Comparison of ENCODE assay signal across 1 cellular context in the genomic region with DNA sequence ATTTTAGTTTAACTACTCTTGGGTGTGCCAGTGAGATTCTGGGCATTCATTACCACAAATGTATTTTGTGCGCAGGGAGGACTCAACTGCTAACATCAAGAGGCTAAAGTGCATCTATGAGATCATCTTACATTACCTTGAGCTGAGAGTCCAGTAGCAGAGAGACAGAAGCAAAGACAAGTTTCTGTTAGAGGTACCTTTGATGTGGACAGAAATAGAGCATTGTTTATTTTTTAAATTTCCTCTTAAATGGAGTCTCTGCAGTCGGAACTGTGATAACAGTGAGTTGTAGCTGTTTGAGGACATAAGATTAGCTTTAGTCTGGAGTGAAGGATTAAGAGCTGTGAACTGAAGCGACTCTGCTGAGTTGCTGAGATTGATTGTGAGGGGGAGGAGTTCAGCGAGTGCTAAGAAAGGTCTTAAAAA.
TF ChIP-seq lines count a peak whose summit lies in the region.

No MANE protein-coding gene starts in this region.

TF ChIP-seq in HepG2, 621 proteins besides CTCF, POLR2A, EP300 and RAD21 (continued from another document):
- peak; percentile 63; the same call in 1 of the 2 replicates for TF ChIP-seq JUN (CRISPR knock-in tag; IDR thresholded peaks at IDR 0.05)
- TF ChIP-seq SALL1 (CRISPR knock-in tag; IDR thresholded peaks at IDR 0.05) = peak; percentile 30; the same call in 1 of the 2 replicates
- 0 out of 2 replicates have a peak, but pooled peaks have one; percentile 64 for TF ChIP-seq MIXL1 (CRISPR knock-in tag; IDR thresholded peaks at IDR 0.05)
- peak; percentile 63 for TF ChIP-seq CREM (IDR thresholded peaks at IDR 0.05)
- no peak for TF ChIP-seq CREM (CRISPR knock-in tag; IDR thresholded peaks at IDR 0.05)
- no peak for TF ChIP-seq UBTF (CRISPR knock-in tag; IDR thresholded peaks at IDR 0.05)
